Comparison of ENCODE assay signal across 10 cellular contexts in genomic region chr11:64543818-64544217, GRCh38. TPM values are rescaled to one million over a fixed set of nuclear protein-coding genes. Genes with fewer than 3 reads are reported as not detected.
"Had no signal": no experiment of that assay in that cellular context is flagged by ENCODE, and none has a peak within 500 bp of the region (broad histone marks: within the 10 kb centered on the region; RNA-seq: fewer than 3 reads in every experiment).

No MANE protein-coding gene starts in this region.

- H3K9me3 Mint-ChIP-seq: GM23338, HFFc6 had no signal

- H3K27ac ChIP-seq: HL-60 had no signal

- ATAC-seq: GM23338, HepG2 had no signal

- DNase-seq: H9, HCEC 1CT, HFFc6, KG1 had no signal

- H2AFZ ChIP-seq: GM23338 had no signal

- H3K36me3 Mint-ChIP-seq: IgD-negative memory B cell had no signal

- H3K4me3 ChIP-seq: GM23338 had no signal

- H3K4me3 Mint-ChIP-seq: GM23338, H9, HFFc6, IgD-negative memory B cell had no signal

- H3K27ac Mint-ChIP-seq: GM23338, H9, HFFc6, IgD-negative memory B cell had no signal

- H3K4me2 ChIP-seq: GM23338 had no signal

RNA-seq across cellular contexts. Expression of gene SLC22A11, which starts 11.9 kb away (rescaled TPM):
- total RNA-seq: GM23338, H1, H9, HFFc6, HT1080 had no signal
- polyA plus RNA-seq: GM23338, H1, IgD-negative memory B cell had no signal

RNA-seq across cellular contexts. Expression of gene SLC22A12, which starts 47.2 kb away (rescaled TPM):
- total RNA-seq: GM23338, H1, H9, HepG2, HFFc6, HT1080 had no signal
- polyA plus RNA-seq: GM23338, H1, HepG2, IgD-negative memory B cell had no signal
